Comparison of ENCODE assay signal across 10 cellular contexts in the genomic region with DNA sequence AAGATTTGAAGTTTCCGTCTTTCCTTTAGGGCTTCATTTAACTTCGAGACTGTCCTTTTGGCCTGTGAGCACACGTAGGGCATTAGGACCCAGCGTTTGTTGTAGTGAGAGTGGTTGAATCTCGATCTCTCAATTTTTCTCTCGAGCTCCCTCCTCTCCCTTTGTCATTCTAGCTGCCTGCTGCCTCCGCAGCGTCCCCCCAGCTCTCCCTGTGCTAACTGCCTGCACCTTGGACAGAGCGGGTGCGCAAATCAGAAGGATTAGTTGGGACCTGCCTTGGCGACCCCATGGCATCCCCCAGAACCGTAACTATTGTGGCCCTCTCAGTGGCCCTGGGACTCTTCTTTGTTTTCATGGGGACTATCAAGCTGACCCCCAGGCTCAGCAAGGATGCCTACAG. TPM values are rescaled to one million over a fixed set of nuclear protein-coding genes. Genes with fewer than 3 reads are reported as not detected.
DNase-seq lines count a peak whose midpoint lies in the region; ATAC-seq, FAIRE-seq and TF ChIP-seq lines count a peak whose summit lies in the region.
"Had no signal": no experiment of that assay in that cellular context is flagged by ENCODE, and none has a peak within 500 bp of the region (broad histone marks: within the 10 kb centered on the region; RNA-seq: fewer than 3 reads in every experiment).

A gene with protein sequence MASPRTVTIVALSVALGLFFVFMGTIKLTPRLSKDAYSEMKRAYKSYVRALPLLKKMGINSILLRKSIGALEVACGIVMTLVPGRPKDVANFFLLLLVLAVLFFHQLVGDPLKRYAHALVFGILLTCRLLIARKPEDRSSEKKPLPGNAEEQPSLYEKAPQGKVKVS (plus strand): TSS at position 164 of the 400 bp plus-strand sequence. CDS start 124 bp downstream, at position 288.

- WGBS in esophagus muscularis mucosa, result 17% methylated on average over 10 of the region's 12 CpGs

- no peaks in the 10 kb centered on the region for H3K36me3 Mint-ChIP-seq in nephron progenitor cell (ENCODE audit: low read depth)

- no peaks in the 10 kb centered on the region for H3K79me2 ChIP-seq in ACC112 (ENCODE audit: control insufficient read depth, insufficient read depth, low read length, unreplicated experiment)

- DNase-seq in NCI-H1694 treated with DMSO at 0.1 percent for 48 hours (lab: John Stamatoyannopoulos, UW), result peak; percentile 19
- no peak for DNase-seq in esophagus muscularis mucosa (ENCODE audit: extremely low spot score)
- DNase-seq in nephron progenitor cell, result peak; percentile 25
- no peak for DNase-seq in D721Med (ENCODE audit: insufficient read length, low spot score)
- no peak for DNase-seq in SIG-M5 treated with dmso at 0.1 percent for 504 hours (lab: John Stamatoyannopoulos, UW; ENCODE audit: unreplicated experiment)
- DNase-seq: activated CD8-positive, alpha-beta memory T cell treated with anti-CD3 and anti-CD28 coated beads for 24 hours had no signal

- H3K36me3 ChIP-seq in ACC112 (ENCODE audit: insufficient read depth, low read length) (no peaks in the 10 kb centered on the region), esophagus muscularis mucosa (no peaks in the 10 kb centered on the region)

- peaks cover 24% of the 10 kb centered on the region for H3K4me1 Mint-ChIP-seq in nephron progenitor cell

- H3K27me3 Mint-ChIP-seq in nephron progenitor cell (ENCODE audit: low read depth, poor library complexity), result peaks cover 18% of the 10 kb centered on the region

- ATAC-seq in GM21381 (IDR thresholded peaks at IDR 0.05; ENCODE audit: unreplicated experiment), result no peak
- no peak for ATAC-seq in HG03432 (IDR thresholded peaks at IDR 0.05; ENCODE audit: unreplicated experiment)

- H3K9me3 Mint-ChIP-seq in nephron progenitor cell, result peaks cover 41% of the 10 kb centered on the region

- TF ChIP-seq POLR2A in esophagus muscularis mucosa (IDR thresholded peaks at IDR 0.05; ENCODE audit: low read depth), result no peak

- H3K4me3 Mint-ChIP-seq in nephron progenitor cell, result peak within 1 kb of the TSS; percentile 89

- peak within 1 kb of the TSS; percentile 22 for H2AFZ ChIP-seq in ACC112 (ENCODE audit: low read length, unreplicated experiment)

- H3K4me1 ChIP-seq in ACC112 (ENCODE audit: control insufficient read depth, insufficient read depth, low read length, unreplicated experiment) (peaks cover 2% of the 10 kb centered on the region), esophagus muscularis mucosa (peaks cover 0 to 19% (median 5%) of the 10 kb centered on the region in 4 donors)

- H3K4me3 ChIP-seq in ACC112 (ENCODE audit: low read depth, low read length) (peak within 1 kb of the TSS; percentile 67), esophagus muscularis mucosa (peak within 1 kb of the TSS; percentile 53 to 60 (median 56))

- no peaks in the 10 kb centered on the region for H3K9me3 ChIP-seq in esophagus muscularis mucosa

- TF ChIP-seq EP300 in esophagus muscularis mucosa (IDR thresholded peaks at IDR 0.05), result no peak

- H3K27me3 ChIP-seq in ACC112 (ENCODE audit: insufficient read depth, low read length) (no peaks in the 10 kb centered on the region), esophagus muscularis mucosa (no peaks in the 10 kb centered on the region)

- TF ChIP-seq CTCF in esophagus muscularis mucosa (IDR thresholded peaks at IDR 0.05), result no peak
- no peak for TF ChIP-seq CTCF in nephron progenitor cell (IDR thresholded peaks at IDR 0.05)
- TF ChIP-seq CTCF in D721Med (IDR thresholded peaks at IDR 0.05; ENCODE audit: insufficient read depth, missing control alignments), result no peak

- peak within 1 kb of the TSS; percentile 48 for H3K27ac Mint-ChIP-seq in nephron progenitor cell

- intact Hi-C loops in esophagus muscularis mucosa (cut with DNase I), result no loop called here

- no peak for FAIRE-seq in D721Med (lab: Jason Lieb, UNC)
- FAIRE-seq: G401.6 had no signal

- H3K27ac ChIP-seq in ACC112 (ENCODE audit: low read depth, low read length) (no peak within 1 kb of the TSS), esophagus muscularis mucosa (replicated peaks in 1 of 4) (peak within 1 kb of the TSS; percentile 67 to 76 (median 72))

RNA-seq across cellular contexts. Expression of the gene that starts here (rescaled TPM):
- total RNA-seq in esophagus muscularis mucosa, result 10 to 100 TPM in 3 of 4 donors, 1 to 10 TPM in 1; 9.9 to 22.9 (median 21.2) TPM

Comparison
In these comparisons a context has a peak if more than half of its experiments do, and no peak if none do; other contexts are left out.
1. DNase-seq: peak in NCI-H1694 treated with DMSO at 0.1 percent for 48 hours (single experiment) and nephron progenitor cell (single experiment); none in esophagus muscularis mucosa (single experiment), D721Med (single experiment) and SIG-M5 treated with dmso at 0.1 percent for 504 hours (single experiment).